ENCODE assay signal across 33 cellular contexts in genomic region chr1:6019166-6019845, GRCh38.
"Had no signal": no experiment of that assay in that cellular context is flagged by ENCODE, and none has a peak within 500 bp of the region (broad histone marks: within the 10 kb centered on the region; RNA-seq: fewer than 3 reads in every experiment).

No MANE protein-coding gene starts in this region.

- H3K4me1 Mint-ChIP-seq: activated naive CD4-positive, alpha-beta T cell treated with anti-CD3 and anti-CD28 coated beads, Interleukin-2, amount 50 U/mL, for 24 hours; activated naive CD8-positive, alpha-beta T cell treated with anti-CD3 and anti-CD28 coated beads for 36 hours; activated naive CD8-positive, alpha-beta T cell treated with anti-CD3 and anti-CD28 coated beads, Interleukin-2, amount 50 U/mL, for 24 hours; endodermal cell had no signal

- ATAC-seq: activated CD4-positive, CD25-positive, alpha-beta regulatory T cell treated with anti-CD3 and anti-CD28 coated beads, Interleukin-2, amount 50 U/mL, for 24 hours; activated CD8-positive, alpha-beta T cell treated with anti-CD3 and anti-CD28 coated beads for 36 hours; activated naive CD8-positive, alpha-beta T cell treated with anti-CD3 and anti-CD28 coated beads, Interleukin-2, amount 50 U/mL, for 24 hours; activated T-cell treated with anti-CD3 and anti-CD28 coated beads, Interleukin-2, amount 50 U/mL, for 4 hours; activated T-helper 17 cell treated with anti-CD3 and anti-CD28 coated beads, Interleukin-2, amount 50 U/mL, for 72 hours; body of pancreas; esophagus mucosa; T-helper 17 cell had no signal

- DNase-seq: activated B cell treated with CpG ODN at 0.5 μM for 24 hours; activated CD4-positive, alpha-beta T cell treated with anti-CD3 and anti-CD28 coated beads for 48 hours; activated CD4-positive, alpha-beta T cell treated with anti-CD3 and anti-CD28 coated beads, Interleukin-2, amount 50 U/mL, for 1 hour; activated CD4-positive, alpha-beta T cell treated with anti-CD3 and anti-CD28 coated beads, Interleukin-2, amount 50 U/mL, for 48 hours; activated CD8-positive, alpha-beta memory T cell treated with anti-CD3 and anti-CD28 coated beads for 24 hours; activated CD8-positive, alpha-beta T cell treated with anti-CD3 and anti-CD28 coated beads for 36 hours; activated effector memory CD4-positive, alpha-beta T cell treated with anti-CD3 and anti-CD28 coated beads, Interleukin-2, amount 50 U/mL, for 16 hours; activated naive CD4-positive, alpha-beta T cell treated with anti-CD3 and anti-CD28 coated beads for 36 hours; activated naive CD8-positive, alpha-beta T cell treated with anti-CD3 and anti-CD28 coated beads for 36 hours; activated naive CD8-positive, alpha-beta T cell treated with anti-CD3 and anti-CD28 coated beads, Interleukin-2, amount 50 U/mL, for 24 hours; activated T-cell treated with anti-CD3 and anti-CD28 coated beads, Interleukin-2, amount 50 U/mL, for 4 hours; adrenal gland; amygdala; aorta; body of pancreas; dorsolateral prefrontal cortex; effector memory CD4-positive, alpha-beta T cell; endodermal cell; foreskin fibroblast; T-helper 1 cell; T-helper 17 cell; T1000; WERI-Rb-1 had no signal

- H3K4me3 ChIP-seq: adrenal gland, body of pancreas, cardiac muscle cell, coronary artery, dorsolateral prefrontal cortex had no signal

- H3K27ac ChIP-seq: adrenal gland, body of pancreas, cardiac muscle cell, coronary artery, WERI-Rb-1 had no signal

- H3K36me3 ChIP-seq: adrenal gland, cardiac muscle cell, WERI-Rb-1 had no signal

- H3K9me3 Mint-ChIP-seq: activated B cell treated with CpG ODN at 0.5 μM for 24 hours; activated naive CD4-positive, alpha-beta T cell treated with anti-CD3 and anti-CD28 coated beads, Interleukin-2, amount 50 U/mL, for 24 hours; activated T-cell treated with anti-CD3 and anti-CD28 coated beads, Interleukin-2, amount 50 U/mL, for 4 hours; activated T-helper 17 cell treated with anti-CD3 and anti-CD28 coated beads, Interleukin-2, amount 50 U/mL, for 72 hours; central memory CD8-positive, alpha-beta T cell; dendritic cell treated with granulocyte-macrophage colony-stimulating factor and Interleukin-4, amounts not matched to agents 40 ng/mL and 50 ng/mL, for 4 days; endodermal cell; T-helper 2 cell treated with Interferon-gamma antibody and Interleukin-4, amounts not matched to agents 5 μg/mL and 100 μg/mL, for 36 hours had no signal

- H3K4me3 Mint-ChIP-seq: activated B cell treated with CpG ODN at 0.5 μM for 24 hours; activated CD8-positive, alpha-beta T cell treated with anti-CD3 and anti-CD28 coated beads for 36 hours; activated naive CD4-positive, alpha-beta T cell treated with anti-CD3 and anti-CD28 coated beads for 36 hours; activated naive CD4-positive, alpha-beta T cell treated with anti-CD3 and anti-CD28 coated beads, Interleukin-2, amount 50 U/mL, for 24 hours; activated naive CD8-positive, alpha-beta T cell treated with anti-CD3 and anti-CD28 coated beads for 36 hours; activated naive CD8-positive, alpha-beta T cell treated with anti-CD3 and anti-CD28 coated beads, Interleukin-2, amount 50 U/mL, for 24 hours; activated T-cell treated with anti-CD3 and anti-CD28 coated beads, Interleukin-2, amount 50 U/mL, for 4 hours; activated T-helper 17 cell treated with anti-CD3 and anti-CD28 coated beads, Interleukin-2, amount 50 U/mL, for 72 hours; central memory CD8-positive, alpha-beta T cell; dendritic cell treated with granulocyte-macrophage colony-stimulating factor and Interleukin-4, amounts not matched to agents 40 ng/mL and 50 ng/mL, for 4 days; endodermal cell; T-helper 17 cell; T-helper 2 cell treated with Interferon-gamma antibody and Interleukin-4, amounts not matched to agents 5 μg/mL and 100 μg/mL, for 36 hours had no signal

- H3K9me3 ChIP-seq: adrenal gland, body of pancreas had no signal

- FAIRE-seq: frontal cortex had no signal

- H3K27ac Mint-ChIP-seq: activated B cell treated with CpG ODN at 0.5 μM for 24 hours; activated CD8-positive, alpha-beta T cell treated with anti-CD3 and anti-CD28 coated beads for 36 hours; activated naive CD4-positive, alpha-beta T cell treated with anti-CD3 and anti-CD28 coated beads for 36 hours; activated naive CD4-positive, alpha-beta T cell treated with anti-CD3 and anti-CD28 coated beads, Interleukin-2, amount 50 U/mL, for 24 hours; activated naive CD8-positive, alpha-beta T cell treated with anti-CD3 and anti-CD28 coated beads for 36 hours; activated naive CD8-positive, alpha-beta T cell treated with anti-CD3 and anti-CD28 coated beads, Interleukin-2, amount 50 U/mL, for 24 hours; activated T-helper 17 cell treated with anti-CD3 and anti-CD28 coated beads, Interleukin-2, amount 50 U/mL, for 72 hours; dendritic cell treated with granulocyte-macrophage colony-stimulating factor and Interleukin-4, amounts not matched to agents 40 ng/mL and 50 ng/mL, for 4 days; endodermal cell; T-helper 17 cell had no signal

- H3K36me3 Mint-ChIP-seq: activated naive CD4-positive, alpha-beta T cell treated with anti-CD3 and anti-CD28 coated beads, Interleukin-2, amount 50 U/mL, for 24 hours; activated naive CD8-positive, alpha-beta T cell treated with anti-CD3 and anti-CD28 coated beads for 36 hours had no signal

- H3K4me1 ChIP-seq: adrenal gland, body of pancreas had no signal

- H3K27me3 Mint-ChIP-seq: activated B cell treated with CpG ODN at 0.5 μM for 24 hours; activated CD8-positive, alpha-beta T cell treated with anti-CD3 and anti-CD28 coated beads for 36 hours; activated naive CD4-positive, alpha-beta T cell treated with anti-CD3 and anti-CD28 coated beads, Interleukin-2, amount 50 U/mL, for 24 hours; activated naive CD8-positive, alpha-beta T cell treated with anti-CD3 and anti-CD28 coated beads for 36 hours; activated naive CD8-positive, alpha-beta T cell treated with anti-CD3 and anti-CD28 coated beads, Interleukin-2, amount 50 U/mL, for 24 hours; activated T-helper 17 cell treated with anti-CD3 and anti-CD28 coated beads, Interleukin-2, amount 50 U/mL, for 72 hours; central memory CD8-positive, alpha-beta T cell; dendritic cell treated with granulocyte-macrophage colony-stimulating factor and Interleukin-4, amounts not matched to agents 40 ng/mL and 50 ng/mL, for 4 days; T-helper 17 cell had no signal
